Comparison of ENCODE assay signal across 1 cellular context in genomic region chr20:50885068-50885467, GRCh38.
TF ChIP-seq lines count a peak whose summit lies in the region.

No MANE protein-coding gene starts in this region.

TF ChIP-seq in HepG2, 621 proteins besides CTCF, POLR2A, EP300 and RAD21:
- TF ChIP-seq GLI4 (CRISPR knock-in tag; IDR thresholded peaks at IDR 0.05; ENCODE audit: borderline replicate concordance) (no peak), ZNF83 (CRISPR knock-in tag; IDR thresholded peaks at IDR 0.05; ENCODE audit: borderline replicate concordance) (0 out of 2 replicates have a peak, but pooled peaks have one; percentile 36)
